In genomic region chr7:74173866-74174605, GRCh38 we compare ENCODE assay signal across 8 cellular contexts. TPM values are rescaled to one million over a fixed set of nuclear protein-coding genes. Genes with fewer than 3 reads are reported as not detected.
DNase-seq lines count a peak whose midpoint lies in the region; ATAC-seq, FAIRE-seq and TF ChIP-seq lines count a peak whose summit lies in the region.

EIF4H (plus strand) TSS chr7:74174356; CDS start chr7:74174384, 28 bp downstream.

- H3K79me2 ChIP-seq in parathyroid adenoma, result peaks cover 44% of the 10 kb centered on the region

- H3K27ac ChIP-seq in cardiac muscle cell, result peak within 1 kb of the TSS; percentile 98
- peak within 1 kb of the TSS; percentile 80 for H3K27ac ChIP-seq in parathyroid adenoma
- peak within 1 kb of the TSS; percentile 97 to 98 for H3K27ac ChIP-seq in tibial artery

- H3K4me1 Mint-ChIP-seq in activated naive CD8-positive, alpha-beta T cell treated with anti-CD3 and anti-CD28 coated beads, Interleukin-2, amount 50 U/mL, for 24 hours, result peaks cover 47% of the 10 kb centered on the region

- H3K36me3 ChIP-seq in cardiac muscle cell (no peaks in the 10 kb centered on the region), parathyroid adenoma (ENCODE audit: control insufficient read depth, insufficient read depth, low read length) (no peaks in the 10 kb centered on the region), tibial artery (peaks cover 0 to 6% (median 0%) of the 10 kb centered on the region in 3 donors)

- peak within 1 kb of the TSS; percentile 92 for H3K27ac Mint-ChIP-seq in activated naive CD8-positive, alpha-beta T cell treated with anti-CD3 and anti-CD28 coated beads, Interleukin-2, amount 50 U/mL, for 24 hours

- peak; percentile 88 for ATAC-seq in HG02798 (IDR thresholded peaks at IDR 0.05; ENCODE audit: poor library complexity, unreplicated experiment)
- ATAC-seq in activated naive CD8-positive, alpha-beta T cell treated with anti-CD3 and anti-CD28 coated beads, Interleukin-2, amount 50 U/mL, for 24 hours, result peak; percentile 87

- peak within 1 kb of the TSS; percentile 55 for H3K4me3 ChIP-seq in cardiac muscle cell
- peak within 1 kb of the TSS; percentile 94 for H3K4me3 ChIP-seq in parathyroid adenoma (ENCODE audit: low read depth, low read length)
- H3K4me3 ChIP-seq in tibial artery, result peak within 1 kb of the TSS; percentile 98

- H3K36me3 Mint-ChIP-seq in activated naive CD8-positive, alpha-beta T cell treated with anti-CD3 and anti-CD28 coated beads, Interleukin-2, amount 50 U/mL, for 24 hours (ENCODE audit: low read depth), result peaks cover 28% of the 10 kb centered on the region

- intact Hi-C loops in tibial artery (cut with DNase I; ENCODE audit: low total_unique reads), result no loop called here

- no peak for TF ChIP-seq CTCF in cardiac muscle cell (IDR thresholded peaks at IDR 0.05; ENCODE audit: low read depth, low read length)
- TF ChIP-seq CTCF in parathyroid adenoma (IDR thresholded peaks at IDR 0.05), result no peak
- TF ChIP-seq CTCF in tibial artery (IDR thresholded peaks at IDR 0.05), result no peak

- H3K27me3 Mint-ChIP-seq in activated naive CD8-positive, alpha-beta T cell treated with anti-CD3 and anti-CD28 coated beads, Interleukin-2, amount 50 U/mL, for 24 hours, result no peaks in the 10 kb centered on the region

- TF ChIP-seq POLR2A in GM12891 (IDR thresholded peaks at IDR 0.05; ENCODE audit: low read depth, low read length), result peak; percentile 92

- H3K9ac ChIP-seq in parathyroid adenoma, result peak within 1 kb of the TSS; percentile 90

- H3K9me3 ChIP-seq in cardiac muscle cell (ENCODE audit: low read depth) (no peaks in the 10 kb centered on the region), parathyroid adenoma (ENCODE audit: control insufficient read depth, low read length) (no peaks in the 10 kb centered on the region), tibial artery (no peaks in the 10 kb centered on the region)

- H2AFZ ChIP-seq in parathyroid adenoma, result peak within 1 kb of the TSS; percentile 99

- DNase-seq in GM12891 (ENCODE audit: insufficient read length, low spot score), result peak; percentile 87
- DNase-seq in NCI-H1436 (lab: John Stamatoyannopoulos, UW), result peak; percentile 86
- peak; percentile 95 for DNase-seq in SW480 (ENCODE audit: low spot score)
- peak; percentile 98 for DNase-seq in activated naive CD8-positive, alpha-beta T cell treated with anti-CD3 and anti-CD28 coated beads, Interleukin-2, amount 50 U/mL, for 24 hours
- peak; percentile 96 to 98 for DNase-seq in cardiac muscle cell (ENCODE audit: low read depth in 1 of 2, low spot score in 1 of 2)
- DNase-seq in tibial artery, result peak; percentile 94 to 98

- peak within 1 kb of the TSS; percentile 99 for H3K4me2 ChIP-seq in parathyroid adenoma (ENCODE audit: low read length)

- H3K4me1 ChIP-seq in cardiac muscle cell (ENCODE audit: low read depth) (peaks cover 5% of the 10 kb centered on the region), parathyroid adenoma (peaks cover 19% of the 10 kb centered on the region), tibial artery (peaks cover 0 to 49% (median 35%) of the 10 kb centered on the region in 4 donors)

- H3K4me3 Mint-ChIP-seq in activated naive CD8-positive, alpha-beta T cell treated with anti-CD3 and anti-CD28 coated beads, Interleukin-2, amount 50 U/mL, for 24 hours, result peak within 1 kb of the TSS; percentile 92

- no peaks in the 10 kb centered on the region for H3K9me3 Mint-ChIP-seq in activated naive CD8-positive, alpha-beta T cell treated with anti-CD3 and anti-CD28 coated beads, Interleukin-2, amount 50 U/mL, for 24 hours

- H3K27me3 ChIP-seq in cardiac muscle cell (no peaks in the 10 kb centered on the region), parathyroid adenoma (ENCODE audit: control insufficient read depth, insufficient read depth, low read length) (no peaks in the 10 kb centered on the region), tibial artery (no peaks in the 10 kb centered on the region)

- FAIRE-seq in GM12891 (lab: Jason Lieb, UNC), result peak; percentile 100

TF ChIP-seq in GM12891, 5 proteins besides CTCF, POLR2A, EP300 and RAD21:
- TF ChIP-seq POU2F2 (IDR thresholded peaks at IDR 0.05; ENCODE audit: low read depth, low read length) (0 out of 2 replicates have a peak, but pooled peaks have one; percentile 11), POLR2AphosphoS5 (IDR thresholded peaks at IDR 0.05; ENCODE audit: low read depth, low read length) (peak; percentile 89), PAX5 (IDR thresholded peaks at IDR 0.05; ENCODE audit: insufficient read depth, low read length, severe bottlenecking) (no peak), TAF1 (IDR thresholded peaks at IDR 0.05; ENCODE audit: low read depth, low read length) (peak; percentile 67; the same call in 1 of the 2 replicates), SPI1 (IDR thresholded peaks at IDR 0.05; ENCODE audit: low read depth, low read length) (no peak)

RNA-seq across cellular contexts. Expression of gene EIF4H, which starts in this region (rescaled TPM):
- polyA plus RNA-seq in GM12891 (2012; ENCODE audit: low read depth, missing spikeins), result 285 TPM
- total RNA-seq in cardiac muscle cell, result 314 and 330 TPM in 2 replicates
- 323 and 395 TPM in 2 replicates for polyA plus RNA-seq in cardiac muscle cell

Comparison
In these comparisons a context has a peak if more than half of its experiments do, and no peak if none do; other contexts are left out.
1. Peak in every context shown above with its lines: DNase-seq, ATAC-seq, H3K4me3 ChIP-seq and H3K27ac ChIP-seq.